1 cellular context compared by ENCODE assay signal in genomic region chr15:78075490-78076230, GRCh38.
TF ChIP-seq lines count a peak whose summit lies in the region.

No MANE protein-coding gene starts in this region.

TF ChIP-seq in GM12878, 131 proteins besides CTCF, POLR2A, EP300 and RAD21 (continued from another document):
- no peak for TF ChIP-seq MEF2B (IDR thresholded peaks at IDR 0.05; ENCODE audit: partially characterized antibody, poor library complexity, severe bottlenecking)
- no peak for TF ChIP-seq ASH2L (IDR thresholded peaks at IDR 0.05; ENCODE audit: borderline replicate concordance, low read depth)
- peak; percentile 54; the same call in 1 of the 2 replicates for TF ChIP-seq MLLT1 (IDR thresholded peaks at IDR 0.05)
- TF ChIP-seq ESRRA (IDR thresholded peaks at IDR 0.05; ENCODE audit: low read length), result no peak
- TF ChIP-seq FOXM1 (IDR thresholded peaks at IDR 0.05; ENCODE audit: low read depth, low read length), result no peak
- no peak for TF ChIP-seq GATAD2B (conservative IDR thresholded peaks at IDR 0.05; ENCODE audit: low read depth)
